1 cellular context compared by ENCODE assay signal in the genomic region with DNA sequence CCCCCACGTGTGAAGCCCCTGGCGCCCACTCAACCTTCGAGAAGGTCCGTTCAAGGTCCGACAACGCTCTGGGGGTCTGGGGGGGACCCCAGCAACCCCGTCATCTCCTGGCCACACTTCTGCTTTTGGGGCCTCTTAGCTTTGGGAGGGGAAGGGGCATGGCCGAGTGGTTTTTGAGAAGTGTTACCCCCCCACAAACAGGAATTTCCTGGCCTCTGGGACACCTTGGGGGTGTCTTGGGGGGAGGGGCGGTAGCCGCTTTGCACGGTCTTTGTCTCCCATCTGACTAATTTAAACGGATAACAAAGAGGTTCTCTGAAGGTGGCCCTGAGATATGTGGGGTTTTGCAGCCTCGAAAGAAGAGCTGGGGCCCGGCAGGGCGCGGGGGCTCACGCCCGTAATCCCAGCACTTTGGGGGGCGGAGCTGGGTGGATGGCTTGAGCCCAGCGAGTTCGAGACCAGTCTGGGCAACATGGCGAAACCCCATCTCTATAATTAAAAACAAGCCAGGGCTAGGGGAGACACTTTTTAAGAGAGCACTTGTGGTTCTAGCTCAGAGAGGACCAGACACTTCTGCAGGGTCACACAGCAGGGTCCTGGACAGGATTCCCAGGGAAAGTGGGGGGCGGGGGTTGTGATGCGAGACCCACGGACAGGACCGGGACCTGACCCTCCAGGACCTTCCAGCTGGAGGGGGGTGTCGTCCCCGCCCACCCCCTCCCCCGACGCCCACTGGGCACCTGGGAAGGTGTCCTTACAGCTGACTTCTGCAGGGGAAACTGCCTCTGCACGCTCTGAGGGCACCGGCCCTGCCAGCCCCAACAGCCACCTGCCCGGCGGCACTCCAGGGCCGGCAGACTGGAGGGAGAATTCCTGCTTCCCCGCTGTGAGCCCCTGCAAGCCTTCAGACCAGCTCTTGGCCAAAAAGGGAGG.
A peak's percentile ranks its signal among the peaks of the same experiment; 100 is the strongest.
TF ChIP-seq lines count a peak whose summit lies in the region.

No MANE protein-coding gene starts in this region.

TF ChIP-seq in Ishikawa, 13 proteins besides CTCF, POLR2A, EP300 and RAD21 (continued from another document):
- TF ChIP-seq, protein P1, sequence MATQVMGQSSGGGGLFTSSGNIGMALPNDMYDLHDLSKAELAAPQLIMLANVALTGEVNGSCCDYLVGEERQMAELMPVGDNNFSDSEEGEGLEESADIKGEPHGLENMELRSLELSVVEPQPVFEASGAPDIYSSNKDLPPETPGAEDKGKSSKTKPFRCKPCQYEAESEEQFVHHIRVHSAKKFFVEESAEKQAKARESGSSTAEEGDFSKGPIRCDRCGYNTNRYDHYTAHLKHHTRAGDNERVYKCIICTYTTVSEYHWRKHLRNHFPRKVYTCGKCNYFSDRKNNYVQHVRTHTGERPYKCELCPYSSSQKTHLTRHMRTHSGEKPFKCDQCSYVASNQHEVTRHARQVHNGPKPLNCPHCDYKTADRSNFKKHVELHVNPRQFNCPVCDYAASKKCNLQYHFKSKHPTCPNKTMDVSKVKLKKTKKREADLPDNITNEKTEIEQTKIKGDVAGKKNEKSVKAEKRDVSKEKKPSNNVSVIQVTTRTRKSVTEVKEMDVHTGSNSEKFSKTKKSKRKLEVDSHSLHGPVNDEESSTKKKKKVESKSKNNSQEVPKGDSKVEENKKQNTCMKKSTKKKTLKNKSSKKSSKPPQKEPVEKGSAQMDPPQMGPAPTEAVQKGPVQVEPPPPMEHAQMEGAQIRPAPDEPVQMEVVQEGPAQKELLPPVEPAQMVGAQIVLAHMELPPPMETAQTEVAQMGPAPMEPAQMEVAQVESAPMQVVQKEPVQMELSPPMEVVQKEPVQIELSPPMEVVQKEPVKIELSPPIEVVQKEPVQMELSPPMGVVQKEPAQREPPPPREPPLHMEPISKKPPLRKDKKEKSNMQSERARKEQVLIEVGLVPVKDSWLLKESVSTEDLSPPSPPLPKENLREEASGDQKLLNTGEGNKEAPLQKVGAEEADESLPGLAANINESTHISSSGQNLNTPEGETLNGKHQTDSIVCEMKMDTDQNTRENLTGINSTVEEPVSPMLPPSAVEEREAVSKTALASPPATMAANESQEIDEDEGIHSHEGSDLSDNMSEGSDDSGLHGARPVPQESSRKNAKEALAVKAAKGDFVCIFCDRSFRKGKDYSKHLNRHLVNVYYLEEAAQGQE (IDR thresholded peaks at IDR 0.05; ENCODE audit: low read depth) = no peak
- TF ChIP-seq EGR1 (IDR thresholded peaks at IDR 0.05) (no peak), TCF12 (IDR thresholded peaks at IDR 0.05; ENCODE audit: low read depth) (peak; percentile 6; the same call in 1 of the 2 replicates), TAF1 (IDR thresholded peaks at IDR 0.05; ENCODE audit: low read depth) (no peak)
